In the genomic region with DNA sequence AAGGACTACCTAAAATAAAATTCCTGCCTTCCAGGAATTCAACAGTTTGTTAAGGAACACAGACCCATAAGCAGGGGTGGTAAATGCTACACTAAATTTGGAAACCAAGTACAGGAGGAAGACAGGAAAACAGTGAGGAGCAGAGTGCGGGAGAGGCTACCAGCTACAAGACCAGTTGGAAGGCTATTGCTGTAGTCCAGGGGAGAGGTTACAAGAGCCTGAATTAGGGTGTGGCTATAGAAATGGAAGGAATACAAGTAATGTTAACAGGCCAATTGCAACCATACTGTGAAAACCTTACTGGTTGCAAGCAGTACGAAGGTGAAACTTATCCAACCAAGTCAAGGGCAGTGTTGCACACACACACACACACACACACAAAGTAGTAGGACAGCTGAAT, we compare ENCODE assay signal across 1 cellular context.
TF ChIP-seq lines count a peak whose summit lies in the region.

No MANE protein-coding gene starts in this region.

TF ChIP-seq in SK-N-SH treated with all-trans-retinoic acid at 6 μM for 48 hours, 23 proteins besides CTCF, POLR2A, EP300 and RAD21 (continued from another document):
- TF ChIP-seq, protein P1, sequence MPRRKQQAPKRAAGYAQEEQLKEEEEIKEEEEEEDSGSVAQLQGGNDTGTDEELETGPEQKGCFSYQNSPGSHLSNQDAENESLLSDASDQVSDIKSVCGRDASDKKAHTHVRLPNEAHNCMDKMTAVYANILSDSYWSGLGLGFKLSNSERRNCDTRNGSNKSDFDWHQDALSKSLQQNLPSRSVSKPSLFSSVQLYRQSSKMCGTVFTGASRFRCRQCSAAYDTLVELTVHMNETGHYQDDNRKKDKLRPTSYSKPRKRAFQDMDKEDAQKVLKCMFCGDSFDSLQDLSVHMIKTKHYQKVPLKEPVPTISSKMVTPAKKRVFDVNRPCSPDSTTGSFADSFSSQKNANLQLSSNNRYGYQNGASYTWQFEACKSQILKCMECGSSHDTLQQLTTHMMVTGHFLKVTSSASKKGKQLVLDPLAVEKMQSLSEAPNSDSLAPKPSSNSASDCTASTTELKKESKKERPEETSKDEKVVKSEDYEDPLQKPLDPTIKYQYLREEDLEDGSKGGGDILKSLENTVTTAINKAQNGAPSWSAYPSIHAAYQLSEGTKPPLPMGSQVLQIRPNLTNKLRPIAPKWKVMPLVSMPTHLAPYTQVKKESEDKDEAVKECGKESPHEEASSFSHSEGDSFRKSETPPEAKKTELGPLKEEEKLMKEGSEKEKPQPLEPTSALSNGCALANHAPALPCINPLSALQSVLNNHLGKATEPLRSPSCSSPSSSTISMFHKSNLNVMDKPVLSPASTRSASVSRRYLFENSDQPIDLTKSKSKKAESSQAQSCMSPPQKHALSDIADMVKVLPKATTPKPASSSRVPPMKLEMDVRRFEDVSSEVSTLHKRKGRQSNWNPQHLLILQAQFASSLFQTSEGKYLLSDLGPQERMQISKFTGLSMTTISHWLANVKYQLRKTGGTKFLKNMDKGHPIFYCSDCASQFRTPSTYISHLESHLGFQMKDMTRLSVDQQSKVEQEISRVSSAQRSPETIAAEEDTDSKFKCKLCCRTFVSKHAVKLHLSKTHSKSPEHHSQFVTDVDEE (CRISPR knock-in tag; IDR thresholded peaks at IDR 0.05), result no peak
- TF ChIP-seq ISL1 (CRISPR knock-in tag; IDR thresholded peaks at IDR 0.05), result no peak
- TF ChIP-seq, protein P2, sequence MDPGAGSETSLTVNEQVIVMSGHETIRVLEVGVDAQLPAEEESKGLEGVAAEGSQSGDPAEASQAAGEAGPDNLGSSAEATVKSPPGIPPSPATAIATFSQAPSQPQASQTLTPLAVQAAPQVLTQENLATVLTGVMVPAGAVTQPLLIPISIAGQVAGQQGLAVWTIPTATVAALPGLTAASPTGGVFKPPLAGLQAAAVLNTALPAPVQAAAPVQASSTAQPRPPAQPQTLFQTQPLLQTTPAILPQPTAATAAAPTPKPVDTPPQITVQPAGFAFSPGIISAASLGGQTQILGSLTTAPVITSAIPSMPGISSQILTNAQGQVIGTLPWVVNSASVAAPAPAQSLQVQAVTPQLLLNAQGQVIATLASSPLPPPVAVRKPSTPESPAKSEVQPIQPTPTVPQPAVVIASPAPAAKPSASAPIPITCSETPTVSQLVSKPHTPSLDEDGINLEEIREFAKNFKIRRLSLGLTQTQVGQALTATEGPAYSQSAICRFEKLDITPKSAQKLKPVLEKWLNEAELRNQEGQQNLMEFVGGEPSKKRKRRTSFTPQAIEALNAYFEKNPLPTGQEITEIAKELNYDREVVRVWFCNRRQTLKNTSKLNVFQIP (CRISPR knock-in tag; IDR thresholded peaks at IDR 0.05; ENCODE audit: borderline replicate concordance, low read depth), result no peak
- no peak for TF ChIP-seq OSR1 (CRISPR knock-in tag; IDR thresholded peaks at IDR 0.05)
- no peak for TF ChIP-seq BACH2 (CRISPR knock-in tag; IDR thresholded peaks at IDR 0.05; ENCODE audit: borderline replicate concordance)
- no peak for TF ChIP-seq GLIS3 (CRISPR knock-in tag; IDR thresholded peaks at IDR 0.05)
- TF ChIP-seq ZNF8 (CRISPR knock-in tag; IDR thresholded peaks at IDR 0.05), result no peak
